Comparison of ENCODE assay signal across 25 cellular contexts in genomic region chr14:64946310-64947045, GRCh38. TPM values are rescaled to one million over a fixed set of nuclear protein-coding genes. Genes with fewer than 3 reads are reported as not detected.
"Had no signal": no experiment of that assay in that cellular context is flagged by ENCODE, and none has a peak within 500 bp of the region (broad histone marks: within the 10 kb centered on the region; RNA-seq: fewer than 3 reads in every experiment).

No MANE protein-coding gene starts in this region.

- FAIRE-seq: endothelial cell of umbilical vein, kidney had no signal

- H3K27ac ChIP-seq: brain microvascular endothelial cell, esophagus squamous epithelium, left ventricle myocardium inferior, skin epidermis, tibial nerve had no signal

- H3K36me3 ChIP-seq: brain microvascular endothelial cell had no signal

- H3K4me3 Mint-ChIP-seq: activated naive CD8-positive, alpha-beta T cell treated with anti-CD3 and anti-CD28 coated beads, Interleukin-2, amount 10 ng/mL, durations not matched to agents 7 days and 5 days; activated T-cell treated with anti-CD3 and anti-CD28 coated beads, Interleukin-2, amount 50 U/mL, for 4 hours; memory B cell; T-helper 2 cell treated with Interferon-gamma antibody and Interleukin-4, amounts not matched to agents 5 μg/mL and 100 μg/mL, for 36 hours had no signal

- H3K27me3 Mint-ChIP-seq: activated naive CD8-positive, alpha-beta T cell treated with anti-CD3 and anti-CD28 coated beads, Interleukin-2, amount 10 ng/mL, durations not matched to agents 7 days and 5 days; memory B cell; naive thymus-derived CD4-positive, alpha-beta T cell had no signal

- DNase-seq: activated CD4-positive, CD25-positive, alpha-beta regulatory T cell; activated effector memory CD4-positive, alpha-beta T cell treated with anti-CD3 and anti-CD28 coated beads, Interleukin-2, amount 50 U/mL, for 16 hours; activated naive CD8-positive, alpha-beta T cell treated with anti-CD3 and anti-CD28 coated beads, Interleukin-2, amount 10 ng/mL, durations not matched to agents 7 days and 5 days; activated T-cell treated with anti-CD3 and anti-CD28 coated beads, Interleukin-2, amount 50 U/mL, for 4 hours; brain microvascular endothelial cell; cortex of kidney; effector CD4-positive, alpha-beta T cell; esophagus squamous epithelium; hippocampal formation; left ventricle myocardium inferior; mucosa of descending colon; naive thymus-derived CD4-positive, alpha-beta T cell; posterior cingulate gyrus; stimulated activated CD4-positive, alpha-beta T cell treated with anti-CD3 and anti-CD28 coated beads, Interleukin-15, amount 100 ng/mL, for 24 hours; stimulated activated CD4-positive, alpha-beta T cell treated with anti-CD3 and anti-CD28 coated beads, Interleukin-4, amount 100 ng/mL, for 24 hours; stimulated activated naive CD4-positive, alpha-beta T cell treated with Interleukin-2 at 50 U/mL for 16 hours; substantia nigra had no signal

- H3K27ac Mint-ChIP-seq: activated naive CD8-positive, alpha-beta T cell treated with anti-CD3 and anti-CD28 coated beads, Interleukin-2, amount 10 ng/mL, durations not matched to agents 7 days and 5 days; memory B cell had no signal

- H3K27me3 ChIP-seq: brain microvascular endothelial cell, esophagus squamous epithelium, tibial nerve had no signal

- H3K9me3 Mint-ChIP-seq: activated naive CD8-positive, alpha-beta T cell treated with anti-CD3 and anti-CD28 coated beads, Interleukin-2, amount 10 ng/mL, durations not matched to agents 7 days and 5 days; activated T-cell treated with anti-CD3 and anti-CD28 coated beads, Interleukin-2, amount 50 U/mL, for 4 hours; memory B cell; naive thymus-derived CD4-positive, alpha-beta T cell; T-helper 2 cell treated with Interferon-gamma antibody and Interleukin-4, amounts not matched to agents 5 μg/mL and 100 μg/mL, for 36 hours had no signal

- H3K4me1 ChIP-seq: tibial nerve had no signal

- ATAC-seq: activated T-cell treated with anti-CD3 and anti-CD28 coated beads, Interleukin-2, amount 50 U/mL, for 4 hours; mucosa of descending colon; naive thymus-derived CD4-positive, alpha-beta T cell had no signal

- H3K9me3 ChIP-seq: esophagus squamous epithelium, left ventricle myocardium inferior, mucosa of descending colon, tibial nerve had no signal

- H3K4me3 ChIP-seq: esophagus squamous epithelium, left ventricle myocardium inferior, mucosa of descending colon, skin epidermis, tibial nerve had no signal

RNA-seq across cellular contexts. Expression of gene GPX2, which starts 3.9 kb away (rescaled TPM):
- total RNA-seq: activated naive CD8-positive, alpha-beta T cell treated with anti-CD3 and anti-CD28 coated beads, Interleukin-2, amount 10 ng/mL, durations not matched to agents 7 days and 5 days; endothelial cell of umbilical vein; fibroblast of villous mesenchyme; glomerular endothelial cell; left ventricle myocardium inferior; naive thymus-derived CD4-positive, alpha-beta T cell; tibial nerve had no signal
- polyA plus RNA-seq: endothelial cell of umbilical vein; naive thymus-derived CD4-positive, alpha-beta T cell had no signal
